In the genomic region with DNA sequence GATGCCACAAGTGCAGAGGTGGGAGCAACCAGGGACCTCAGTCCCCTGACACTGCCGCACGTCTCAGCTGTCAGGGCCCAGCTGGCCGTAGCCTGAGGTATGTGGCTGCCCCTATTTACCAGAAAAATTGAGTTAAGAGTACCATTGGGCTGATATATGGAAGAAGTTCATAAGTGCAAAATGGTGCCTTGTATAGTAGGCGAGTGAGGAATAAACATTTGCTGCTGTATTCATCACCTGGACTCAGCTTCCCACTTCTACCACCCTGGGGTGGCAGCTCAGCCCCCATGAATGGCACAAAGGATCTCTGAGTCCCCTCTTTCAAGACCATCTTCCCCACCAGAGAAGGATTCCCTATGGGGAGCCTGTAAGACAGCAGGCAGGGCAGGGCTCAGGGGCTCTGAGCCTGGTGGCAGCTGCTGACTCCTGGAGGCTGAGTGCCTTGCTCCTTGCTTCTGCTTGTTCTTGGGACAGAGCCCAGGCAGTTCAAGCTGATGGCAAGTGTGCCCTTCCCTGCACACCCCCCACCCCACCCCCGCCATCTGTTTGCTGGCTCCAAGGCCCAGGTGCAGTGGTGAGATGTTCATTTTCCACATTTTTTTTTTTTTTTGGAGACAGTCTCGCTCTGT, we compare ENCODE assay signal across 9 cellular contexts. TPM values are rescaled to one million over a fixed set of nuclear protein-coding genes. Genes with fewer than 3 reads are reported as not detected.
DNase-seq lines count a peak whose midpoint lies in the region; ATAC-seq and TF ChIP-seq lines count a peak whose summit lies in the region.
"Had no signal": no experiment of that assay in that cellular context is flagged by ENCODE, and none has a peak within 500 bp of the region (broad histone marks: within the 10 kb centered on the region; RNA-seq: fewer than 3 reads in every experiment).

No MANE protein-coding gene starts in this region.

- peaks cover 76% of the 10 kb centered on the region for H3K36me3 Mint-ChIP-seq in endodermal cell (ENCODE audit: low read depth)

- H3K4me1 Mint-ChIP-seq in endodermal cell, result peaks cover 22% of the 10 kb centered on the region

- peak overlapping the region; percentile 70 for H3K9ac ChIP-seq in NT2/D1 (ENCODE audit: insufficient read length, low read depth)
- no peak overlapping the region for H3K9ac ChIP-seq in endodermal cell (ENCODE audit: extremely low read depth, low read length, poor library complexity, severe bottlenecking)

- no peak for ATAC-seq in HG02970 (IDR thresholded peaks at IDR 0.05; ENCODE audit: low FRiP score, unreplicated experiment)
- no peak for ATAC-seq in HG02763 (IDR thresholded peaks at IDR 0.05; ENCODE audit: unreplicated experiment)
- ATAC-seq in HG03439 (IDR thresholded peaks at IDR 0.05; ENCODE audit: unreplicated experiment), result no peak

- H3K36me3 ChIP-seq in NT2/D1 (ENCODE audit: insufficient read depth, insufficient read length, low read length) (peaks cover 90% of the 10 kb centered on the region), endodermal cell (ENCODE audit: control insufficient read depth, insufficient read depth, low read length) (peaks cover 80% of the 10 kb centered on the region)

- peak overlapping the region; percentile 70 for H3K27ac Mint-ChIP-seq in endodermal cell

- no peak overlapping the region for H3K4me3 ChIP-seq in NT2/D1 (ENCODE audit: insufficient read length, low read depth)
- H3K4me3 ChIP-seq in endodermal cell (ENCODE audit: low read length), result no peak overlapping the region

- 92 to 100% methylated on average over 2 to 6 of the region's 6 CpGs for WGBS in endodermal cell (ENCODE audit: insufficient coverage in 1 of 2, insufficient read length in 1 of 2), 2 experiments

- DNase-seq in EL (peak; percentile 33), NT2/D1 (ENCODE audit: low read depth, low spot score) (no peak), endodermal cell (peak; percentile 86)
- DNase-seq in activated effector memory CD4-positive, alpha-beta T cell treated with anti-CD3 and anti-CD28 coated beads, Interleukin-2, amount 50 U/mL, for 16 hours, result no peak
- DNase-seq: NCI-H526 had no signal

- no peaks in the 10 kb centered on the region for H3K27me3 Mint-ChIP-seq in endodermal cell (ENCODE audit: insufficient read depth)

- H3K27me3 ChIP-seq in NT2/D1 (ENCODE audit: insufficient read depth, insufficient read length), result no peaks in the 10 kb centered on the region
- H3K27me3 ChIP-seq in endodermal cell (ENCODE audit: control insufficient read depth, insufficient read depth, low read length, poor library complexity, severe bottlenecking), result no peaks in the 10 kb centered on the region

- H3K27ac ChIP-seq in 22Rv1 (peak overlapping the region; percentile 91), endodermal cell (ENCODE audit: low read depth, low read length) (peak overlapping the region; percentile 12)

- H3K4me1 ChIP-seq in NT2/D1 (ENCODE audit: insufficient read depth, insufficient read length) (peaks cover 20% of the 10 kb centered on the region), endodermal cell (ENCODE audit: control insufficient read depth, insufficient read depth, low read length) (peaks cover 4% of the 10 kb centered on the region)

- H3K4me3 Mint-ChIP-seq in endodermal cell, result no peak overlapping the region

- H3K9me3 ChIP-seq in NT2/D1 (ENCODE audit: insufficient read depth, low read length) (no peaks in the 10 kb centered on the region), endodermal cell (ENCODE audit: control insufficient read depth, low read length) (no peaks in the 10 kb centered on the region)

- no peak for TF ChIP-seq CTCF in 22Rv1 (IDR thresholded peaks at IDR 0.05)
- TF ChIP-seq CTCF in endodermal cell (conservative IDR thresholded peaks at IDR 0.05), result no peak

- H3K9me3 Mint-ChIP-seq in endodermal cell, result no peaks in the 10 kb centered on the region

RNA-seq across cellular contexts. Expression of gene TRPV2, which starts 29.0 kb away (rescaled TPM):
- 1 to 10 TPM in 1 of 2 donors, under 1 TPM in 1; 0.51 to 1.1 TPM for total RNA-seq in endodermal cell
- polyA plus RNA-seq in endodermal cell (2013, experiment 1 of 2), result 1.4 TPM
- 2.1 TPM for polyA plus RNA-seq in endodermal cell (2013, experiment 2 of 2)

RNA-seq across cellular contexts. Expression of gene LRRC75A, which starts 47.6 kb away (rescaled TPM):
- 1 to 10 TPM; 3.2 to 5.0 TPM for total RNA-seq in endodermal cell
- polyA plus RNA-seq in endodermal cell (2013, experiment 1 of 2), result 6.6 TPM
- 5.7 TPM for polyA plus RNA-seq in endodermal cell (2013, experiment 2 of 2)

Comparison
In these comparisons a context has a peak if more than half of its experiments do, and no peak if none do; other contexts are left out.
1. DNase-seq: peak in EL (single experiment) and endodermal cell (single experiment); none in NT2/D1 (single experiment) and activated effector memory CD4-positive, alpha-beta T cell treated with anti-CD3 and anti-CD28 coated beads, Interleukin-2, amount 50 U/mL, for 16 hours (single experiment).